In genomic region chr5:36723921-36724320, GRCh38 we compare ENCODE assay signal across 8 cellular contexts.
DNase-seq lines count a peak whose midpoint lies in the region; ATAC-seq and TF ChIP-seq lines count a peak whose summit lies in the region.

No MANE protein-coding gene starts in this region.

- no peaks in the 10 kb centered on the region for H3K79me2 ChIP-seq in PC-9 (ENCODE audit: low read depth)

- no peaks in the 10 kb centered on the region for H3K9me2 ChIP-seq in PC-9 (ENCODE audit: insufficient read depth)

- H3K4me1 ChIP-seq in PC-9 (replicated peaks; ENCODE audit: insufficient read depth), result no peaks in the 10 kb centered on the region
- H3K4me1 ChIP-seq in effector memory CD4-positive, alpha-beta T cell (ENCODE audit: control insufficient read depth, insufficient read depth, low read length, poor library complexity, severe bottlenecking), result no peaks in the 10 kb centered on the region

- no peak overlapping the region for H3K27ac Mint-ChIP-seq in glutamatergic neuron (ENCODE audit: unreplicated experiment)

- DNase-seq in left lobe of liver (ENCODE audit: low spot score), result no peak
- DNase-seq in glutamatergic neuron, result no peak
- no peak for DNase-seq in PC-9
- DNase-seq in mucosa of gallbladder (ENCODE audit: low spot score), result no peak
- no peak for DNase-seq in effector memory CD4-positive, alpha-beta T cell

- intact Hi-C loops in PC-9 (cut with micrococcal nuclease; ENCODE audit: unreplicated experiment), result no loop called here

- CTCF ChIA-PET in PC-9 (lab: Charles Lee), result no interaction called here

- H3K36me3 ChIP-seq in PC-9 (ENCODE audit: low read depth), result no peaks in the 10 kb centered on the region
- H3K36me3 ChIP-seq in effector memory CD4-positive, alpha-beta T cell (ENCODE audit: control insufficient read depth, insufficient read depth, low read length), result no peaks in the 10 kb centered on the region

- H3K4me1 Mint-ChIP-seq in glutamatergic neuron (ENCODE audit: low read depth, unreplicated experiment), result peaks cover 2% of the 10 kb centered on the region

- BruUV-seq in PC-9 (replicated peaks; lab: Mats Ljungman, UMichigan), result no TSS peak

- H3K9me3 ChIP-seq in PC-9 (ENCODE audit: insufficient read depth, low read depth), result no peaks in the 10 kb centered on the region
- H3K9me3 ChIP-seq in effector memory CD4-positive, alpha-beta T cell (ENCODE audit: control insufficient read depth, low read length), result no peaks in the 10 kb centered on the region

- no peak for TF ChIP-seq CTCF in glutamatergic neuron (IDR thresholded peaks at IDR 0.05; ENCODE audit: partially characterized antibody, unreplicated experiment)
- TF ChIP-seq CTCF in PC-9 (conservative IDR thresholded peaks at IDR 0.05), result no peak

- H3K4me3 ChIP-seq in PC-9, result no peak overlapping the region
- no peak overlapping the region for H3K4me3 ChIP-seq in effector memory CD4-positive, alpha-beta T cell (ENCODE audit: insufficient read depth, low read depth, low read length, poor library complexity, severe bottlenecking)

- H3K27ac ChIP-seq in PC-9, result no peak overlapping the region
- H3K27ac ChIP-seq in effector memory CD4-positive, alpha-beta T cell (ENCODE audit: insufficient read depth, low read length, poor library complexity, severe bottlenecking), result no peak overlapping the region

- H3K9me3 Mint-ChIP-seq in glutamatergic neuron (ENCODE audit: unreplicated experiment), result no peaks in the 10 kb centered on the region

- no peaks in the 10 kb centered on the region for H4K20me1 ChIP-seq in PC-9 (ENCODE audit: insufficient read depth)

- no peak overlapping the region for H2AFZ ChIP-seq in PC-9

- no peaks in the 10 kb centered on the region for H3K27me3 Mint-ChIP-seq in glutamatergic neuron (ENCODE audit: unreplicated experiment)

- POLR2A ChIA-PET in PC-9 (lab: Charles Lee; ENCODE audit: unreplicated experiment), result interaction anchor here (0.6 kb wide), 2 partner anchors 223 to 699 kb away, joined by 5 to 7 read pairs; no protein-coding TSS in a partner anchor

- H3K4me3 Mint-ChIP-seq in glutamatergic neuron (ENCODE audit: unreplicated experiment), result no peak overlapping the region

- no peaks in the 10 kb centered on the region for H3K36me3 Mint-ChIP-seq in glutamatergic neuron (ENCODE audit: unreplicated experiment)

- no peaks in the 10 kb centered on the region for H3F3A ChIP-seq in PC-9 (ENCODE audit: insufficient read depth, low read depth)

- H3K4me2 ChIP-seq in PC-9, result no peak overlapping the region

- ATAC-seq in GM18498 (IDR thresholded peaks at IDR 0.05; ENCODE audit: unreplicated experiment), result peak; percentile 44
- ATAC-seq in GM21360 (IDR thresholded peaks at IDR 0.05; ENCODE audit: unreplicated experiment), result peak; percentile 50
- ATAC-seq in HG03457 (IDR thresholded peaks at IDR 0.05; ENCODE audit: unreplicated experiment), result peak; percentile 57
- peak; percentile 12 for ATAC-seq in left lobe of liver

- H3K27me3 ChIP-seq in PC-9 (ENCODE audit: insufficient read depth, low read depth), result no peaks in the 10 kb centered on the region
- H3K27me3 ChIP-seq in effector memory CD4-positive, alpha-beta T cell (replicated peaks; ENCODE audit: control insufficient read depth, insufficient read depth, low read length, poor library complexity, severe bottlenecking), result no peaks in the 10 kb centered on the region
